ENCODE assay signal across 1 cellular context in the genomic region with DNA sequence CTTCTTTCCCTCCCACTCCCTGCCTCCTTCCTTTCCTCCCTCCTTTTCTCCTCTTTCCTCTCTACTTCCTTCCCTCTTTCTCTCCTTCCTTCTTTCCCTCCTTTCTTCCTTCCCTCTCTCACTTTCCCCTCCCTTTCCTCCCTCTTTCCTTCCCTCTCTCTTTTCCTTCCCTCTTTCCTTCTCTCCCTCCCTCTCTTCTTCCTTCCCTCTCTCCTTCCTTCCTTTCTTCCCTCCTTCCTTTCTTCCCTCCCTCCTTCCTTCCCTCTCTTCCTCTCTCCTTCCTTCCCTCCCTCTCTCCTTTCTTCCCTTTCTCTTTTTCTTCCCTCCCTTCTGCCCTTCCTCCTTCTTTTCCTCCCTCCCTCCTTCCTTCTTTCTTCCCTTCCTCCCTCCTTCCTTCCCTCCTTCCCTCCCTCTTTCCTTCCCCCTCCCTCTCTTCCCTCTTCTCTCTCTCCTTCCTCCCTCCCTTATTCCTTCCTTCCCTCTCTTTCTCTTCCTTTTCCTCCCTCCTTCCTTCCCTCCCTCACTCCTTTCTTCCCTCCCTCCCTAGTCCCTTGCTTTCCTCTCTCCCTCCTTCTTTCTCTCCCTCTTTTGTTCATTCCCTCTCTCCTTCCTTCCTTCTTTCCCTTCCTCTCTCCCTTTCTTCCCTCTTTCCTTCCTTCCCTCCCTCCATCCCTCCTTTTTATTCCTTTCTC.
TF ChIP-seq lines count a peak whose summit lies in the region.

No MANE protein-coding gene starts in this region.

TF ChIP-seq in HEK293, 187 proteins besides CTCF, POLR2A, EP300 and RAD21 (continued from another document):
- TF ChIP-seq ZNF211 (tag by site-specific recombination; IDR thresholded peaks at IDR 0.05; ENCODE audit: low read depth), result no peak
- TF ChIP-seq ZNF175 (tag by site-specific recombination; IDR thresholded peaks at IDR 0.05), result 0 out of 2 replicates have a peak, but pooled peaks have one; percentile 7
- peak; percentile 31; the same call in 1 of the 2 replicates for TF ChIP-seq ZNF777 (tag by site-specific recombination; IDR thresholded peaks at IDR 0.05; ENCODE audit: borderline replicate concordance)
- peak; percentile 62; the same call in 1 of the 2 replicates for TF ChIP-seq ZNF544 (tag by site-specific recombination; IDR thresholded peaks at IDR 0.05)
- TF ChIP-seq ZNF571 (tag by site-specific recombination; IDR thresholded peaks at IDR 0.05), result peak; percentile 73; the same call in 1 of the 2 replicates
- TF ChIP-seq ZNF423 (tag by site-specific recombination; IDR thresholded peaks at IDR 0.05), result no peak
- 0 out of 2 replicates have a peak, but pooled peaks have one; percentile 6 for TF ChIP-seq YY2 (tag by site-specific recombination; IDR thresholded peaks at IDR 0.05)
- no peak for TF ChIP-seq RBAK (tag by site-specific recombination; IDR thresholded peaks at IDR 0.05)
- TF ChIP-seq ZNF776 (tag by site-specific recombination; IDR thresholded peaks at IDR 0.05; ENCODE audit: borderline replicate concordance), result 0 out of 2 replicates have a peak, but pooled peaks have one; percentile 20
- no peak for TF ChIP-seq ZNF19 (tag by site-specific recombination; IDR thresholded peaks at IDR 0.05; ENCODE audit: low read depth)
